16 cellular contexts compared by ENCODE assay signal in the genomic region with DNA sequence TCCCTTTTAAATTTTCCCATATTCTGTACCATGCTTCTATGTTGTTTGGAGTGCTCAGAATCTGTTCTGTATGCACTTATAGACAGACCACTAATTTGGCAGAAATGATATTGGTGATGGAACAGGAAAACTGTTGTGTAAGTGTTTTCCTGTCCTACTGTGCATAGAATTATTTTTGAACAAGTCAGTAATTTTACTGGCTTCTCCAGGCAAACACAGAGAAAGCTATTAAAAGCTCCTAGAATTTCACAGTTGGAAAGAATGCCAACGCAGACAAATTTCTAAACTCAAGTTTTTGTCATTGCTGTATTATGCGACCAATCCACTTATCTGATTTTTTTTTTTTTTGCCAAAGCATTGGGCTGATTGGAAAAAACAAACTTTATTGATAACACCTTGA. TPM values are rescaled to one million over a fixed set of nuclear protein-coding genes. Genes with fewer than 3 reads are reported as not detected.
A peak's percentile ranks its signal among the peaks of the same experiment; 100 is the strongest.
DNase-seq lines count a peak whose midpoint lies in the region; ATAC-seq and TF ChIP-seq lines count a peak whose summit lies in the region.
"Had no signal": no experiment of that assay in that cellular context is flagged by ENCODE, and none has a peak within 500 bp of the region (broad histone marks: within the 10 kb centered on the region; RNA-seq: fewer than 3 reads in every experiment).

No MANE protein-coding gene starts in this region.

- POLR2A ChIA-PET in A673 (lab: Charles Lee; ENCODE audit: low non-redundant PET), result no interaction called here

- H3K56ac ChIP-seq in mesendoderm (ENCODE audit: low read length), result no peak overlapping the region

- no peaks in the 10 kb centered on the region for H3K79me2 ChIP-seq in mesendoderm (ENCODE audit: control insufficient read depth, insufficient read depth, low read length)

- H2BK15ac ChIP-seq in mesendoderm (replicated peaks; ENCODE audit: low read depth), result no peak overlapping the region

- no peak overlapping the region for H2BK120ac ChIP-seq in mesendoderm (ENCODE audit: low read depth, low read length)

- H3K4me1 ChIP-seq in A673 (ENCODE audit: insufficient read depth, low read length, poor library complexity, severe bottlenecking) (peaks cover 39% of the 10 kb centered on the region), testis (no peaks in the 10 kb centered on the region), mesendoderm (ENCODE audit: control insufficient read depth, low read depth, low read length) (peaks cover 6% of the 10 kb centered on the region)

- no peak overlapping the region for H4K8ac ChIP-seq in mesendoderm (ENCODE audit: low read depth, low read length)

- DNase-seq in A673 (ENCODE audit: low spot score) (peak; percentile 89), GM03348 (ENCODE audit: low spot score) (peak; percentile 39), inferior parietal cortex (ENCODE audit: extremely low spot score) (peak; percentile 39), islet precursor cell (no peak), testis (no peak), mesendoderm (no peak)
- DNase-seq: 8988T; ACHN; CD4-positive, alpha-beta memory T cell; DMS153; GDM1; H7 had no signal

- no peaks in the 10 kb centered on the region for H3K36me3 ChIP-seq in A673 (ENCODE audit: insufficient read depth, low read length, poor library complexity, severe bottlenecking)
- no peaks in the 10 kb centered on the region for H3K36me3 ChIP-seq in testis (ENCODE audit: low read depth, missing control alignments)
- no peaks in the 10 kb centered on the region for H3K36me3 ChIP-seq in mesendoderm (ENCODE audit: control insufficient read depth, insufficient read depth, low read length)

- no peak for ATAC-seq in HG02678 (IDR thresholded peaks at IDR 0.05; ENCODE audit: unreplicated experiment)
- ATAC-seq: HepG2 had no signal

- H3K4me3 ChIP-seq in A673 (ENCODE audit: low read depth, low read length, poor library complexity, severe bottlenecking) (no peak overlapping the region), testis (no peak overlapping the region), mesendoderm (ENCODE audit: low read length) (no peak overlapping the region)

- no peaks in the 10 kb centered on the region for H3K27me3 ChIP-seq in A673 (replicated peaks; ENCODE audit: insufficient read depth, low read depth, low read length, poor library complexity)
- H3K27me3 ChIP-seq in testis, result no peaks in the 10 kb centered on the region
- no peaks in the 10 kb centered on the region for H3K27me3 ChIP-seq in mesendoderm (ENCODE audit: insufficient read depth, low read length, poor library complexity)

- TF ChIP-seq CTCF in A673 (conservative IDR thresholded peaks at IDR 0.05; ENCODE audit: low read depth, low read length), result no peak
- no peak for TF ChIP-seq CTCF in VCaP (conservative IDR thresholded peaks at IDR 0.05)
- TF ChIP-seq CTCF in testis (IDR thresholded peaks at IDR 0.05), result no peak

- no peaks in the 10 kb centered on the region for H3K79me1 ChIP-seq in mesendoderm (ENCODE audit: low read length)

- TF ChIP-seq POLR2A in testis (IDR thresholded peaks at IDR 0.05), result no peak

- H3K27ac ChIP-seq in A673 (ENCODE audit: low read depth, low read length, poor library complexity, severe bottlenecking) (peak overlapping the region; percentile 39), VCaP (peak overlapping the region; percentile 82), testis (no peak overlapping the region), mesendoderm (ENCODE audit: low read depth, low read length) (no peak overlapping the region)
- H3K27ac ChIP-seq: C4-2B had no signal

- no peak overlapping the region for H2BK5ac ChIP-seq in mesendoderm (ENCODE audit: low read length)

- 82 to 84% methylated on average over 2 of the region's 2 CpGs for WGBS in testis, 2 donors
- no CpG with 5 or more reads among the region's 2 CpGs for WGBS in mesendoderm (ENCODE audit: extremely low coverage, insufficient coverage, low lambda C conversion rate)

- H3K9me3 ChIP-seq in A673 (ENCODE audit: low read depth, low read length, poor library complexity, severe bottlenecking) (no peaks in the 10 kb centered on the region), testis (no peaks in the 10 kb centered on the region)

- no peak overlapping the region for H3K4ac ChIP-seq in mesendoderm (ENCODE audit: low read depth, low read length)

- CTCF ChIA-PET in A673 (lab: Charles Lee), result interaction anchor here (0.7 kb wide), 1 partner anchor 148 kb away, joined by 3 read pairs; no protein-coding TSS in a partner anchor

- no peak overlapping the region for H3K4me2 ChIP-seq in mesendoderm (ENCODE audit: low read length)

- H3K23ac ChIP-seq in mesendoderm (ENCODE audit: low read length), result no peak overlapping the region

- no peak overlapping the region for H3K9ac ChIP-seq in mesendoderm (ENCODE audit: low read length)

- no peak overlapping the region for H3K18ac ChIP-seq in mesendoderm (ENCODE audit: low read length)

- no peak overlapping the region for H2AK5ac ChIP-seq in mesendoderm (ENCODE audit: low read length)

- BruUV-seq in A673 (replicated peaks; lab: Mats Ljungman, UMichigan), result no TSS peak

- no peak overlapping the region for H4K5ac ChIP-seq in mesendoderm (ENCODE audit: low read length)

- intact Hi-C loops in A673 (cut with micrococcal nuclease; ENCODE audit: unreplicated experiment) (no loop called here), testis (cut with DNase I; ENCODE audit: low total_unique reads) (no loop called here)

RNA-seq across cellular contexts. Expression of gene ANKMY2, which starts 55.7 kb away (rescaled TPM):
- total RNA-seq in A673 (2021) (24.3 and 30.5 TPM in 2 replicates), testis (10 to 100 TPM; 13.4 to 17.0 TPM)
- polyA plus RNA-seq in testis (ENCODE audit: insufficient read depth, low read depth, low replicate concordance), result 17.5 TPM
- 6.3 TPM for polyA plus RNA-seq in mesendoderm (2013, experiment 1 of 2)
- 6.5 TPM for polyA plus RNA-seq in mesendoderm (2013, experiment 2 of 2)

RNA-seq across cellular contexts. Expression of gene BZW2, which starts 56.1 kb away (rescaled TPM):
- total RNA-seq in A673 (2021) (173 and 175 TPM in 2 replicates), testis (10 to 100 TPM; 25.8 to 36.5 TPM)
- polyA plus RNA-seq in testis (ENCODE audit: insufficient read depth, low read depth, low replicate concordance), result 23.2 TPM
- 92.1 TPM for polyA plus RNA-seq in mesendoderm (2013, experiment 1 of 2)
- polyA plus RNA-seq in mesendoderm (2013, experiment 2 of 2), result 94.1 TPM

Comparison
In these comparisons a context has a peak if more than half of its experiments do, and no peak if none do; other contexts are left out.
1. DNase-seq: peak in A673 (single experiment), GM03348 (single experiment) and inferior parietal cortex (single experiment); none in islet precursor cell (single experiment), testis (single experiment) and mesendoderm (single experiment).
2. H3K27ac ChIP-seq: peak in A673 (single experiment) and VCaP (single experiment); none in testis (0 of 2) and mesendoderm (single experiment).